ENCODE assay signal across 17 cellular contexts in the genomic region with DNA sequence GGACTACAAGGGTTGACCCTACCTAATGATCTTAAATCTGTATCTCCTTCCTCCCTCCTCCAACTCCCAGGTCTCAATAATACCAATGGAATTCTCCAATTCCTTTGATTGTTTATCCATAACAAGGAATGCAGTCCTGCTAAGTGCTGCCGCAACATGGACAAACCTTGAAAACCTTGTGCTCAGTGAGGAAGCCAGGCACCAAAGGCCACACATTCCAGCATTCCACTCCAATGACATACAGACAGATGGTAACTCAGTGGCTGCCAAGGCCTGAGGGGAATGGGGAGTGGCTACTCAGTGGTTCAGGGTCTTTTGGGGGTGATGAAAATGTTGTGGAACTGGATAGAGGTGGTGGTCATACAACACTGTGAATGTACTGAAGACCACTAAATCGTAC. TPM values are rescaled to one million over a fixed set of nuclear protein-coding genes. Genes with fewer than 3 reads are reported as not detected.
DNase-seq lines count a peak whose midpoint lies in the region; ATAC-seq and TF ChIP-seq lines count a peak whose summit lies in the region.
"Had no signal": no experiment of that assay in that cellular context is flagged by ENCODE, and none has a peak within 500 bp of the region (broad histone marks: within the 10 kb centered on the region; RNA-seq: fewer than 3 reads in every experiment).

No MANE protein-coding gene starts in this region.

- H3K4me1 Mint-ChIP-seq in Caco-2 (ENCODE audit: low read depth, unreplicated experiment), result no peaks in the 10 kb centered on the region
- peaks cover 17% of the 10 kb centered on the region for H3K4me1 Mint-ChIP-seq in nephron
- no peaks in the 10 kb centered on the region for H3K4me1 Mint-ChIP-seq in activated naive CD4-positive, alpha-beta T cell treated with anti-CD3 and anti-CD28 coated beads, Interleukin-2, amount 10 ng/mL, durations not matched to agents 7 days and 5 days

- H3K9me3 Mint-ChIP-seq in Caco-2 (ENCODE audit: unreplicated experiment), result no peaks in the 10 kb centered on the region
- peaks cover 14% of the 10 kb centered on the region for H3K9me3 Mint-ChIP-seq in nephron
- H3K9me3 Mint-ChIP-seq in activated naive CD4-positive, alpha-beta T cell treated with anti-CD3 and anti-CD28 coated beads, Interleukin-2, amount 10 ng/mL, durations not matched to agents 7 days and 5 days, result no peaks in the 10 kb centered on the region

- H3K27ac Mint-ChIP-seq in Caco-2 (ENCODE audit: unreplicated experiment) (peak overlapping the region; percentile 77), nephron (peak overlapping the region; percentile 48 to 64 (median 50))
- H3K27ac Mint-ChIP-seq in activated naive CD4-positive, alpha-beta T cell treated with anti-CD3 and anti-CD28 coated beads, Interleukin-2, amount 10 ng/mL, durations not matched to agents 7 days and 5 days, result no peak overlapping the region

- BruUV-seq in Caco-2 (replicated peaks; lab: Mats Ljungman, UMichigan), result no TSS peak

- no peaks in the 10 kb centered on the region for H3K9me3 ChIP-seq in Caco-2
- H3K9me3 ChIP-seq in right cardiac atrium (ENCODE audit: control insufficient read depth, low read length), result no peaks in the 10 kb centered on the region
- H3K9me3 ChIP-seq: prostate gland, uterus had no signal

- no peaks in the 10 kb centered on the region for H3K27me3 ChIP-seq in Caco-2 (replicated peaks; ENCODE audit: control insufficient read depth, insufficient read depth, low read length)
- H3K27me3 ChIP-seq in right cardiac atrium (ENCODE audit: control insufficient read depth, insufficient read depth), result no peaks in the 10 kb centered on the region
- H3K27me3 ChIP-seq: uterus had no signal

- DNase-seq in Caco-2 (peak in 1 of 2 experiments; percentile 17), RPMI7951 (ENCODE audit: low read depth) (peak; percentile 5), fibroblast of gingiva (ENCODE audit: low read depth) (peak; percentile 41), HUDEP-2 (lab: John Stamatoyannopoulos, UW; ENCODE audit: unreplicated experiment in 76 of 76) (no peak), right cardiac atrium (no peak), NCI-H2029 treated with DMSO at 0.1 percent for 48 hours (lab: John Stamatoyannopoulos, UW) (no peak)
- no peak for DNase-seq in activated naive CD4-positive, alpha-beta T cell treated with anti-CD3 and anti-CD28 coated beads, Interleukin-2, amount 10 ng/mL, durations not matched to agents 7 days and 5 days
- DNase-seq: activated gamma-delta T cell; GF-D8; midbrain; NCI-H2227 treated with DMSO at 0.1 percent for 48 hours; stimulated activated CD4-positive, alpha-beta T cell treated with anti-CD3 and anti-CD28 coated beads, Interleukin-4, amount 100 ng/mL, for 1 hour; uterus had no signal

- no peaks in the 10 kb centered on the region for H3K36me3 ChIP-seq in Caco-2 (ENCODE audit: control insufficient read depth, insufficient read depth, low read length)
- H3K36me3 ChIP-seq: prostate gland, uterus had no signal

- H3K27me3 Mint-ChIP-seq in Caco-2 (ENCODE audit: insufficient read depth, unreplicated experiment), result no peaks in the 10 kb centered on the region
- H3K27me3 Mint-ChIP-seq in nephron (ENCODE audit: low read depth), result no peaks in the 10 kb centered on the region
- no peaks in the 10 kb centered on the region for H3K27me3 Mint-ChIP-seq in activated naive CD4-positive, alpha-beta T cell treated with anti-CD3 and anti-CD28 coated beads, Interleukin-2, amount 10 ng/mL, durations not matched to agents 7 days and 5 days

- CTCF ChIA-PET in Caco-2 (lab: Charles Lee), result interaction anchor here (1.5 to 1.8 kb wide), 2 partner anchors 13 to 47 kb away, joined by 4 to 23 read pairs; no protein-coding TSS in a partner anchor
- CTCF ChIA-PET in activated naive CD4-positive, alpha-beta T cell treated with anti-CD3 and anti-CD28 coated beads, Interleukin-2, amount 10 ng/mL, durations not matched to agents 7 days and 5 days (lab: Charles Lee), result interaction anchor here (1.0 to 1.7 kb wide), 4 partner anchors 34 to 47 kb away, joined by 3 to 7 read pairs (median 4); no protein-coding TSS in a partner anchor

- no peak overlapping the region for H3K27ac ChIP-seq in right cardiac atrium (ENCODE audit: low read length)
- H3K27ac ChIP-seq: epithelial cell of prostate, prostate gland, uterus had no signal

- H3K4me3 Mint-ChIP-seq in Caco-2 (ENCODE audit: unreplicated experiment), result no peak overlapping the region
- H3K4me3 Mint-ChIP-seq in nephron, result no peak overlapping the region
- H3K4me3 Mint-ChIP-seq in activated naive CD4-positive, alpha-beta T cell treated with anti-CD3 and anti-CD28 coated beads, Interleukin-2, amount 10 ng/mL, durations not matched to agents 7 days and 5 days, result no peak overlapping the region

- WGBS in right cardiac atrium, result 72% methylated on average over 2 of the region's 2 CpGs

- H3K4me1 ChIP-seq in Caco-2, result peaks cover 8% of the 10 kb centered on the region; the same call in 1 of the 2 replicates
- H3K4me1 ChIP-seq in right cardiac atrium (ENCODE audit: control insufficient read depth, insufficient read depth, low read length), result no peaks in the 10 kb centered on the region
- H3K4me1 ChIP-seq: prostate gland, uterus had no signal

- POLR2A ChIA-PET in Caco-2 (lab: Charles Lee), result no interaction called here

- H3K4me3 ChIP-seq in Caco-2 (ENCODE audit: low read depth, low read length) (no peak overlapping the region), right cardiac atrium (ENCODE audit: low read length) (no peak overlapping the region)
- H3K4me3 ChIP-seq: prostate gland, uterus had no signal

- TF ChIP-seq CTCF in Caco-2 (IDR thresholded peaks at IDR 0.05; ENCODE audit: insufficient read depth in 1 of 2, low read depth in 1 of 2, low read length in 1 of 2, severe bottlenecking in 1 of 2, unreplicated experiment in 1 of 2) (no peak), nephron (IDR thresholded peaks at IDR 0.05; ENCODE audit: unreplicated experiment in 3 of 3) (no peak)

- intact Hi-C loops in Caco-2 (cut with micrococcal nuclease; ENCODE audit: unreplicated experiment) (loop anchor here (2.0 kb wide), 1 partner anchor 47 kb away; no protein-coding TSS in a partner anchor), right cardiac atrium (cut with DNase I) (no loop called here)

- no peak for ATAC-seq in right cardiac atrium

- H3K36me3 Mint-ChIP-seq in Caco-2 (ENCODE audit: insufficient read depth, unreplicated experiment), result peaks cover 23% of the 10 kb centered on the region
- peaks cover 28% of the 10 kb centered on the region for H3K36me3 Mint-ChIP-seq in nephron (ENCODE audit: low read depth)
- peaks cover 17% of the 10 kb centered on the region for H3K36me3 Mint-ChIP-seq in activated naive CD4-positive, alpha-beta T cell treated with anti-CD3 and anti-CD28 coated beads, Interleukin-2, amount 10 ng/mL, durations not matched to agents 7 days and 5 days

RNA-seq across cellular contexts. Expression of gene HAUS7, which starts 10.4 kb away (rescaled TPM):
- 34.0 and 36.9 TPM in 2 replicates for total RNA-seq in Caco-2 (2022)
- total RNA-seq in RPMI7951 (2014; rRNA removed; shearing (Covaris generic)), result 21.3 and 29.6 TPM in 2 replicates
- total RNA-seq in right cardiac atrium, result 10 to 100 TPM; 14.5 to 18.3 (median 16.8) TPM
- polyA plus RNA-seq in right cardiac atrium, result 17.3 TPM

RNA-seq across cellular contexts. Expression of gene TREX2, which starts 14.1 kb away (rescaled TPM):
- total RNA-seq in Caco-2 (2022) (0.60 and 0.61 TPM in 2 replicates), right cardiac atrium (under 1 TPM in 2 of 4 donors, not detected in 2; 0.28 to 0.91 TPM)
- total RNA-seq in RPMI7951 (2014; rRNA removed; shearing (Covaris generic)), result not detected in 2 replicates
- 0.48 TPM for polyA plus RNA-seq in right cardiac atrium

RNA-seq across cellular contexts. Expression of gene BGN, which starts 34.8 kb away (rescaled TPM):
- 9.0 and 9.9 TPM in 2 replicates for total RNA-seq in Caco-2 (2022)
- total RNA-seq in RPMI7951 (2014; rRNA removed; shearing (Covaris generic)), result 6.6 and 6.8 TPM in 2 replicates
- total RNA-seq in right cardiac atrium, result 100 to 1,000 TPM; 173 to 244 (median 206) TPM
- polyA plus RNA-seq in right cardiac atrium, result 167 TPM

RNA-seq across cellular contexts. Expression of gene ZFP92, which starts 48.7 kb away (rescaled TPM):
- 0.09 and 0.16 TPM in 2 replicates for total RNA-seq in Caco-2 (2022)
- not detected in 2 replicates for total RNA-seq in RPMI7951 (2014; rRNA removed; shearing (Covaris generic))
- 1 to 10 TPM in 1 of 4 donors, under 1 TPM in 3; 0.57 to 1.6 (median 0.77) TPM for total RNA-seq in right cardiac atrium
- 0.32 TPM for polyA plus RNA-seq in right cardiac atrium
- total RNA-seq: HT-29 had no signal

RNA-seq across cellular contexts. Expression of gene ATP2B3, which starts 57.5 kb away (rescaled TPM):
- total RNA-seq in Caco-2 (2022), result not detected in 2 replicates
- not detected in 2 replicates for total RNA-seq in RPMI7951 (2014; rRNA removed; shearing (Covaris generic))
- total RNA-seq in right cardiac atrium, result not detected
- polyA plus RNA-seq in right cardiac atrium, result under 0.01 TPM
- total RNA-seq: HT-29 had no signal

Comparison
In these comparisons a context has a peak if more than half of its experiments do, and no peak if none do; other contexts are left out.
1. DNase-seq: peak in RPMI7951 (single experiment) and fibroblast of gingiva (single experiment); none in HUDEP-2 (0 of 76), activated naive CD4-positive, alpha-beta T cell treated with anti-CD3 and anti-CD28 coated beads, Interleukin-2, amount 10 ng/mL, durations not matched to agents 7 days and 5 days (single experiment), right cardiac atrium (0 of 3) and NCI-H2029 treated with DMSO at 0.1 percent for 48 hours (single experiment).
2. RNA of gene BGN, which starts 34.8 kb away (total RNA-seq): 173 to 244 TPM in right cardiac atrium; 9.0 to 9.9 TPM in Caco-2 and 6.6 to 6.8 TPM in RPMI7951; every median in the first group is over 10 times any median in the second.